In genomic region chr17:79513805-79514535, GRCh38 we compare ENCODE assay signal across 3 cellular contexts.
A peak's percentile ranks its signal among the peaks of the same experiment; 100 is the strongest.
TF ChIP-seq lines count a peak whose summit lies in the region.

No MANE protein-coding gene starts in this region.

TF ChIP-seq in A549, 52 proteins besides CTCF, POLR2A, EP300 and RAD21:
- TF ChIP-seq HMGXB4 (CRISPR knock-in tag; IDR thresholded peaks at IDR 0.05; ENCODE audit: borderline replicate concordance) (no peak), USF2 (IDR thresholded peaks at IDR 0.05) (peak; percentile 88)

TF ChIP-seq in HEK293T, 16 proteins besides CTCF, POLR2A, EP300 and RAD21 (continued from another document):
- TF ChIP-seq L3MBTL2 (conservative IDR thresholded peaks at IDR 0.05): no peak

TF ChIP-seq in H1, 55 proteins besides CTCF, POLR2A, EP300 and RAD21 (continued from another document):
- no peak for TF ChIP-seq ASH2L (IDR thresholded peaks at IDR 0.05; ENCODE audit: low read length)
- TF ChIP-seq ATF3 (IDR thresholded peaks at IDR 0.05; ENCODE audit: insufficient read depth, low read depth, low read length): 0 out of 2 replicates have a peak, but pooled peaks have one; percentile 20
- TF ChIP-seq SP2 (IDR thresholded peaks at IDR 0.05; ENCODE audit: low read length): no peak
- TF ChIP-seq MAX (IDR thresholded peaks at IDR 0.05): no peak
